In the genomic region with DNA sequence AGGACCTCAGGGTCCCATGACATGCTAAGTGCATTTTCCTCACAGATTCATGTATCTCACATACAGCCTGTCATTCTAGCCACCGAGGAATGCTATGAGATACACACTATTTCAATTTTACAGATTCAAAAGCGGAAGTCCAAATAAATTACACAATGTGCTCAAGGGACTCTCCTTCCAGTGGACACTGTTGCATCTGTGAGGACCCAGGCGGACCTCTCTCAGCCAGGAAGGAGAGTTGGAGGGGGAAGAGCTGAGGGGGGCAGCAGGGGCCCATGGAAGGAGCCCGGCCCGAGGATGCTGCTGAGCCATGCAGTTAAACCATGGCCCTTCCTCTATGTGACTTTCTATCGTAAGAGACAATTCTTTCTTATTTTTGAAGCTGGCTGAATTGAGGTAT, we compare ENCODE assay signal across 1 cellular context.
TF ChIP-seq lines count a peak whose summit lies in the region.

No MANE protein-coding gene starts in this region.

TF ChIP-seq in IMR-90, 13 proteins besides CTCF, POLR2A, EP300 and RAD21:
- TF ChIP-seq SMC3 (IDR thresholded peaks at IDR 0.05; ENCODE audit: low read depth, low read length) (no peak), CHD1 (IDR thresholded peaks at IDR 0.05; ENCODE audit: low read depth, low read length) (no peak), MXI1 (IDR thresholded peaks at IDR 0.05; ENCODE audit: borderline replicate concordance, low read depth, low read length) (no peak), CEBPB (IDR thresholded peaks at IDR 0.05; ENCODE audit: low read depth, low read length) (no peak), MAZ (IDR thresholded peaks at IDR 0.05; ENCODE audit: borderline replicate concordance, low read depth, low read length) (no peak), FOS (IDR thresholded peaks at IDR 0.05; ENCODE audit: low read depth, low read length) (no peak), BHLHE40 (IDR thresholded peaks at IDR 0.05; ENCODE audit: low read depth, low read length) (no peak), RCOR1 (IDR thresholded peaks at IDR 0.05; ENCODE audit: insufficient replicate concordance, low read length) (no peak), RFX5 (IDR thresholded peaks at IDR 0.05; ENCODE audit: low read depth, low read length) (no peak), MAFK (IDR thresholded peaks at IDR 0.05; ENCODE audit: low read depth, low read length) (no peak), NFE2L2 (IDR thresholded peaks at IDR 0.05; ENCODE audit: low read depth, low read length) (no peak)
- TF ChIP-seq, protein P1, sequence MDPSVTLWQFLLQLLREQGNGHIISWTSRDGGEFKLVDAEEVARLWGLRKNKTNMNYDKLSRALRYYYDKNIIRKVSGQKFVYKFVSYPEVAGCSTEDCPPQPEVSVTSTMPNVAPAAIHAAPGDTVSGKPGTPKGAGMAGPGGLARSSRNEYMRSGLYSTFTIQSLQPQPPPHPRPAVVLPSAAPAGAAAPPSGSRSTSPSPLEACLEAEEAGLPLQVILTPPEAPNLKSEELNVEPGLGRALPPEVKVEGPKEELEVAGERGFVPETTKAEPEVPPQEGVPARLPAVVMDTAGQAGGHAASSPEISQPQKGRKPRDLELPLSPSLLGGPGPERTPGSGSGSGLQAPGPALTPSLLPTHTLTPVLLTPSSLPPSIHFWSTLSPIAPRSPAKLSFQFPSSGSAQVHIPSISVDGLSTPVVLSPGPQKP (IDR thresholded peaks at IDR 0.05; ENCODE audit: borderline replicate concordance, low read depth, low read length) = no peak
- TF ChIP-seq, protein P2, sequence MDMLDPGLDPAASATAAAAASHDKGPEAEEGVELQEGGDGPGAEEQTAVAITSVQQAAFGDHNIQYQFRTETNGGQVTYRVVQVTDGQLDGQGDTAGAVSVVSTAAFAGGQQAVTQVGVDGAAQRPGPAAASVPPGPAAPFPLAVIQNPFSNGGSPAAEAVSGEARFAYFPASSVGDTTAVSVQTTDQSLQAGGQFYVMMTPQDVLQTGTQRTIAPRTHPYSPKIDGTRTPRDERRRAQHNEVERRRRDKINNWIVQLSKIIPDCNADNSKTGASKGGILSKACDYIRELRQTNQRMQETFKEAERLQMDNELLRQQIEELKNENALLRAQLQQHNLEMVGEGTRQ (IDR thresholded peaks at IDR 0.05; ENCODE audit: low read depth, low read length) = no peak
